2 cellular contexts compared by ENCODE assay signal in the genomic region with DNA sequence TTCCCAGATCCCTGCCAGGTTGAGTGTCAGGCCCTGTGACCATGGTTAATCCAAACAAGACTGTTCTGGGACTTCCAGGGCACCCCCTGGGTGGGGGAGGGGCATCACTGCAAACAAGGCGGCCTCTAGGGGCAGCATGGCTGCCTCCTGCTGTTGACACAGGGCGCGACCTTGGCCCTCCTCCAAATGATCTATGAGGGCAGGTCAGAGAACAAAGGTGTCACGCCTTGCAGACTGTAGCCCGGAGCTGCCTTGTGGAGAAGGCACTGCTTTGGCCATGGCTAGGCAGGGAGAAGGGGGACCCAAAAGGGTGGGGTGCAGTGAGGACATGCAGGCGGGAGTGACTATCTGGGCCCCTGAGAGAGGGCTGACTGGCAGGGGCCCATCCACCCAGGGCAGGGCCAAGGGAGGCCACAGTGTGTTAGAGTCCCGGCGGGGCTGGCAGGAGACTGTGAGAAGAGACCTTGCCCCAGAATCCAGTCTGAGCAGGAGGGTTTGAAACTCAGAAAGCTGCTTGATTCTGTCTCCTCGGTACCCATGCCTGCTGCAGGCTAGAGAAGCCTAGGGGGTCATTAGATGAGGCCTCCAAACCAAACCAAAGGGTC.
TF ChIP-seq lines count a peak whose summit lies in the region.

No MANE protein-coding gene starts in this region.

TF ChIP-seq in Ishikawa, 13 proteins besides CTCF, POLR2A, EP300 and RAD21:
- TF ChIP-seq TCF12 (IDR thresholded peaks at IDR 0.05; ENCODE audit: low read depth): peak; percentile 36; the same call in 1 of the 2 replicates
- peak; percentile 89 for TF ChIP-seq NFIC (IDR thresholded peaks at IDR 0.05)
- TF ChIP-seq, protein P1, sequence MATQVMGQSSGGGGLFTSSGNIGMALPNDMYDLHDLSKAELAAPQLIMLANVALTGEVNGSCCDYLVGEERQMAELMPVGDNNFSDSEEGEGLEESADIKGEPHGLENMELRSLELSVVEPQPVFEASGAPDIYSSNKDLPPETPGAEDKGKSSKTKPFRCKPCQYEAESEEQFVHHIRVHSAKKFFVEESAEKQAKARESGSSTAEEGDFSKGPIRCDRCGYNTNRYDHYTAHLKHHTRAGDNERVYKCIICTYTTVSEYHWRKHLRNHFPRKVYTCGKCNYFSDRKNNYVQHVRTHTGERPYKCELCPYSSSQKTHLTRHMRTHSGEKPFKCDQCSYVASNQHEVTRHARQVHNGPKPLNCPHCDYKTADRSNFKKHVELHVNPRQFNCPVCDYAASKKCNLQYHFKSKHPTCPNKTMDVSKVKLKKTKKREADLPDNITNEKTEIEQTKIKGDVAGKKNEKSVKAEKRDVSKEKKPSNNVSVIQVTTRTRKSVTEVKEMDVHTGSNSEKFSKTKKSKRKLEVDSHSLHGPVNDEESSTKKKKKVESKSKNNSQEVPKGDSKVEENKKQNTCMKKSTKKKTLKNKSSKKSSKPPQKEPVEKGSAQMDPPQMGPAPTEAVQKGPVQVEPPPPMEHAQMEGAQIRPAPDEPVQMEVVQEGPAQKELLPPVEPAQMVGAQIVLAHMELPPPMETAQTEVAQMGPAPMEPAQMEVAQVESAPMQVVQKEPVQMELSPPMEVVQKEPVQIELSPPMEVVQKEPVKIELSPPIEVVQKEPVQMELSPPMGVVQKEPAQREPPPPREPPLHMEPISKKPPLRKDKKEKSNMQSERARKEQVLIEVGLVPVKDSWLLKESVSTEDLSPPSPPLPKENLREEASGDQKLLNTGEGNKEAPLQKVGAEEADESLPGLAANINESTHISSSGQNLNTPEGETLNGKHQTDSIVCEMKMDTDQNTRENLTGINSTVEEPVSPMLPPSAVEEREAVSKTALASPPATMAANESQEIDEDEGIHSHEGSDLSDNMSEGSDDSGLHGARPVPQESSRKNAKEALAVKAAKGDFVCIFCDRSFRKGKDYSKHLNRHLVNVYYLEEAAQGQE (IDR thresholded peaks at IDR 0.05; ENCODE audit: low read depth): no peak
- no peak for TF ChIP-seq ZBTB7A (IDR thresholded peaks at IDR 0.05; ENCODE audit: low read depth)
- TF ChIP-seq, protein P2, sequence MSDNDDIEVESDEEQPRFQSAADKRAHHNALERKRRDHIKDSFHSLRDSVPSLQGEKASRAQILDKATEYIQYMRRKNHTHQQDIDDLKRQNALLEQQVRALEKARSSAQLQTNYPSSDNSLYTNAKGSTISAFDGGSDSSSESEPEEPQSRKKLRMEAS (IDR thresholded peaks at IDR 0.05): peak; percentile 35; the same call in 1 of the 2 replicates
- no peak for TF ChIP-seq EGR1 (IDR thresholded peaks at IDR 0.05)
- TF ChIP-seq, protein P3, sequence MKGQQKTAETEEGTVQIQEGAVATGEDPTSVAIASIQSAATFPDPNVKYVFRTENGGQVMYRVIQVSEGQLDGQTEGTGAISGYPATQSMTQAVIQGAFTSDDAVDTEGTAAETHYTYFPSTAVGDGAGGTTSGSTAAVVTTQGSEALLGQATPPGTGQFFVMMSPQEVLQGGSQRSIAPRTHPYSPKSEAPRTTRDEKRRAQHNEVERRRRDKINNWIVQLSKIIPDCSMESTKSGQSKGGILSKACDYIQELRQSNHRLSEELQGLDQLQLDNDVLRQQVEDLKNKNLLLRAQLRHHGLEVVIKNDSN (IDR thresholded peaks at IDR 0.05): no peak
- TF ChIP-seq FOXM1 (IDR thresholded peaks at IDR 0.05; ENCODE audit: borderline replicate concordance, low read depth): no peak
- no peak for TF ChIP-seq TAF1 (IDR thresholded peaks at IDR 0.05; ENCODE audit: low read depth)
- TF ChIP-seq YY1 (IDR thresholded peaks at IDR 0.05; ENCODE audit: low read depth): 0 out of 2 replicates have a peak, but pooled peaks have one; percentile 32
- no peak for TF ChIP-seq CREB1 (IDR thresholded peaks at IDR 0.05; ENCODE audit: low read depth)
- TF ChIP-seq CEBPB (IDR thresholded peaks at IDR 0.05): no peak
- no peak for TF ChIP-seq TEAD4 (IDR thresholded peaks at IDR 0.05)

TF ChIP-seq in GM12878, 131 proteins besides CTCF, POLR2A, EP300 and RAD21:
- TF ChIP-seq NR2F1 (conservative IDR thresholded peaks at IDR 0.05) (0 out of 2 replicates have a peak, but pooled peaks have one; percentile 32), DPF2 (IDR thresholded peaks at IDR 0.05) (no peak)
